ENCODE assay signal across 1 cellular context in the genomic region with DNA sequence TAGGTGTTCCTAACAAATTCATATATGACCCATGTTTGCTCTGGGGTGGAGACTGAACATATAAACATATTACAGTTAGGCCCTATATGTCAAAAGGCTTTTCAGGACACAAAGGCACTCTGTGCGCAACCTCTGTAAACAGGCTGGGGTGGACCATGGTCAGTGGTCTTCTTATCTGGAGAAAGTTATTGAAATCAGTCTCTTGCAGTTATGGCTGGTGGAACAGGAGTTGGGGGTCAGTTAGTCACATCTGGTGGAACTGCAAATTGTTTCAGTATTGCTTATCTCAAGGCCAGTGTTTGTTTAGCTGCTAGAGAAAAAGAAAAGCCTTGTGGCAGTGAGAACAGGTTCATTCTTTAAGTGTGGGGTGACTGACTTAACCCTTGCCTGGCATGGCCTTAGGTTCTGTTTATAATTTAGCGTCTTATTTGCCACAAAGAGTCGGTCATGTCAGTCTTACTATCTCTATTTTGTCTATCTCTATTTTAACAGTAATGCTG.
A peak's percentile ranks its signal among the peaks of the same experiment; 100 is the strongest.
TF ChIP-seq lines count a peak whose summit lies in the region.

No MANE protein-coding gene starts in this region.

TF ChIP-seq in HepG2, 621 proteins besides CTCF, POLR2A, EP300 and RAD21 (continued from another document):
- TF ChIP-seq TFAP4 (IDR thresholded peaks at IDR 0.05; ENCODE audit: borderline replicate concordance, low read depth): 0 out of 2 replicates have a peak, but pooled peaks have one; percentile 22
- no peak for TF ChIP-seq ZNF713 (CRISPR knock-in tag; IDR thresholded peaks at IDR 0.05)
- TF ChIP-seq THRA (CRISPR knock-in tag; IDR thresholded peaks at IDR 0.05; ENCODE audit: borderline replicate concordance): peak; percentile 35; the same call in 1 of the 2 replicates
- no peak for TF ChIP-seq ZKSCAN1 (IDR thresholded peaks at IDR 0.05; ENCODE audit: low read length)
- peak; percentile 35; the same call in 1 of the 2 replicates for TF ChIP-seq ZNF644 (CRISPR knock-in tag; IDR thresholded peaks at IDR 0.05; ENCODE audit: low read depth)
- TF ChIP-seq MIER3 (CRISPR knock-in tag; IDR thresholded peaks at IDR 0.05; ENCODE audit: borderline replicate concordance): no peak
- TF ChIP-seq, protein P1, sequence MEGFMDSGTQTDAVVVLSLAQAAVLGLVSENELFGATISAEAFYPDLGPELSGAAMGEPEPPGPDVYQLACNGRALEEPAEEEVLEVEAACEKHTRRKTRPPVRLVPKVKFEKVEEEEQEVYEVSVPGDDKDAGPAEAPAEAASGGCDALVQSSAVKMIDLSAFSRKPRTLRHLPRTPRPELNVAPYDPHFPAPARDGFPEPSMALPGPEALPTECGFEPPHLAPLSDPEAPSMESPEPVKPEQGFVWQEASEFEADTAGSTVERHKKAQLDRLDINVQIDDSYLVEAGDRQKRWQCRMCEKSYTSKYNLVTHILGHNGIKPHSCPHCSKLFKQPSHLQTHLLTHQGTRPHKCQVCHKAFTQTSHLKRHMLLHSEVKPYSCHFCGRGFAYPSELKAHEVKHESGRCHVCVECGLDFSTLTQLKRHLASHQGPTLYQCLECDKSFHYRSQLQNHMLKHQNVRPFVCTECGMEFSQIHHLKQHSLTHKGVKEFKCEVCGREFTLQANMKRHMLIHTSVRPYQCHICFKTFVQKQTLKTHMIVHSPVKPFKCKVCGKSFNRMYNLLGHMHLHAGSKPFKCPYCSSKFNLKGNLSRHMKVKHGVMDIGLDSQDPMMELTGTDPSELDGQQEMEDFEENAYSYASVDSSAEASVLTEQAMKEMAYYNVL (CRISPR knock-in tag; IDR thresholded peaks at IDR 0.05; ENCODE audit: borderline replicate concordance): peak; percentile 19; the same call in 1 of the 2 replicates
- TF ChIP-seq HMGA1 (CRISPR knock-in tag; conservative IDR thresholded peaks at IDR 0.05): no peak
- TF ChIP-seq CREB1 (IDR thresholded peaks at IDR 0.05): no peak
- TF ChIP-seq CREB1 (CRISPR knock-in tag; IDR thresholded peaks at IDR 0.05): peak; percentile 37; the same call in 1 of the 2 replicates
- no peak for TF ChIP-seq FOXA1 (IDR thresholded peaks at IDR 0.05)
- TF ChIP-seq FOXA1 (CRISPR knock-in tag; IDR thresholded peaks at IDR 0.05): peak; percentile 81
- no peak for TF ChIP-seq SALL2 (CRISPR knock-in tag; IDR thresholded peaks at IDR 0.05)
- no peak for TF ChIP-seq ZNF143 (CRISPR knock-in tag; IDR thresholded peaks at IDR 0.05)
- no peak for TF ChIP-seq RFXAP (CRISPR knock-in tag; IDR thresholded peaks at IDR 0.05; ENCODE audit: borderline replicate concordance)
TF ChIP-seq in HepG2: peak in this region for 63.
